Comparison of ENCODE assay signal across 2 cellular contexts in the genomic region with DNA sequence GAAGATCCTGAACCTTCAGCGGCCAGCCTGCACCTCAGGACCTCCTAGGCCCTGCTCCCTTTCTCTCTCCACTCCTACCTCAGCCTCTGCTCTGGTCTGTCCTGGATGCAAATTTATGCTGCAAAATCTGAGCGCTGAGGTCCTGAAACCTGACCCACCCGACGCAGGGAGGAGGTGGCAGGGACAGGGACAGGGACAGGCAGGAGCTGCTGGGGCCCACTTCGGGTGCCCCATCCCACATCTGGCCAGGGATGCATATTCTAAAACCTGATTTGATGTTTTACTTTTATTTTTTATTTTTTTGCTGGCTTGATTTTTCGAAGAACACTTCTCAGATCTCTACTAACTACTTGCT.
TF ChIP-seq lines count a peak whose summit lies in the region.

No MANE protein-coding gene starts in this region.

TF ChIP-seq in SK-N-SH, 30 proteins besides CTCF, POLR2A, EP300 and RAD21:
- TF ChIP-seq, protein P1, sequence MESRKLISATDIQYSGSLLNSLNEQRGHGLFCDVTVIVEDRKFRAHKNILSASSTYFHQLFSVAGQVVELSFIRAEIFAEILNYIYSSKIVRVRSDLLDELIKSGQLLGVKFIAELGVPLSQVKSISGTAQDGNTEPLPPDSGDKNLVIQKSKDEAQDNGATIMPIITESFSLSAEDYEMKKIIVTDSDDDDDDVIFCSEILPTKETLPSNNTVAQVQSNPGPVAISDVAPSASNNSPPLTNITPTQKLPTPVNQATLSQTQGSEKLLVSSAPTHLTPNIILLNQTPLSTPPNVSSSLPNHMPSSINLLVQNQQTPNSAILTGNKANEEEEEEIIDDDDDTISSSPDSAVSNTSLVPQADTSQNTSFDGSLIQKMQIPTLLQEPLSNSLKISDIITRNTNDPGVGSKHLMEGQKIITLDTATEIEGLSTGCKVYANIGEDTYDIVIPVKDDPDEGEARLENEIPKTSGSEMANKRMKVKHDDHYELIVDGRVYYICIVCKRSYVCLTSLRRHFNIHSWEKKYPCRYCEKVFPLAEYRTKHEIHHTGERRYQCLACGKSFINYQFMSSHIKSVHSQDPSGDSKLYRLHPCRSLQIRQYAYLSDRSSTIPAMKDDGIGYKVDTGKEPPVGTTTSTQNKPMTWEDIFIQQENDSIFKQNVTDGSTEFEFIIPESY (IDR thresholded peaks at IDR 0.05; ENCODE audit: borderline replicate concordance, low read depth) = no peak
- TF ChIP-seq MEF2A (IDR thresholded peaks at IDR 0.05; ENCODE audit: borderline replicate concordance, low read depth) (no peak), FOXJ3 (CRISPR knock-in tag; IDR thresholded peaks at IDR 0.05) (no peak), NFIC (IDR thresholded peaks at IDR 0.05; ENCODE audit: borderline replicate concordance) (no peak), GABPA (IDR thresholded peaks at IDR 0.05; ENCODE audit: low read depth) (no peak), JUND (IDR thresholded peaks at IDR 0.05) (no peak), SMC3 (IDR thresholded peaks at IDR 0.05; ENCODE audit: low read depth, low read length) (no peak), ELF1 (IDR thresholded peaks at IDR 0.05) (no peak)
- TF ChIP-seq, protein P2, sequence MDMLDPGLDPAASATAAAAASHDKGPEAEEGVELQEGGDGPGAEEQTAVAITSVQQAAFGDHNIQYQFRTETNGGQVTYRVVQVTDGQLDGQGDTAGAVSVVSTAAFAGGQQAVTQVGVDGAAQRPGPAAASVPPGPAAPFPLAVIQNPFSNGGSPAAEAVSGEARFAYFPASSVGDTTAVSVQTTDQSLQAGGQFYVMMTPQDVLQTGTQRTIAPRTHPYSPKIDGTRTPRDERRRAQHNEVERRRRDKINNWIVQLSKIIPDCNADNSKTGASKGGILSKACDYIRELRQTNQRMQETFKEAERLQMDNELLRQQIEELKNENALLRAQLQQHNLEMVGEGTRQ (IDR thresholded peaks at IDR 0.05; ENCODE audit: borderline replicate concordance, low read depth, low read length) = no peak
- TF ChIP-seq, protein P3, sequence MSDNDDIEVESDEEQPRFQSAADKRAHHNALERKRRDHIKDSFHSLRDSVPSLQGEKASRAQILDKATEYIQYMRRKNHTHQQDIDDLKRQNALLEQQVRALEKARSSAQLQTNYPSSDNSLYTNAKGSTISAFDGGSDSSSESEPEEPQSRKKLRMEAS (IDR thresholded peaks at IDR 0.05; ENCODE audit: low read depth) = no peak

TF ChIP-seq in SK-N-SH treated with all-trans-retinoic acid at 6 μM for 48 hours, 23 proteins besides CTCF, POLR2A, EP300 and RAD21:
- TF ChIP-seq, protein P4, sequence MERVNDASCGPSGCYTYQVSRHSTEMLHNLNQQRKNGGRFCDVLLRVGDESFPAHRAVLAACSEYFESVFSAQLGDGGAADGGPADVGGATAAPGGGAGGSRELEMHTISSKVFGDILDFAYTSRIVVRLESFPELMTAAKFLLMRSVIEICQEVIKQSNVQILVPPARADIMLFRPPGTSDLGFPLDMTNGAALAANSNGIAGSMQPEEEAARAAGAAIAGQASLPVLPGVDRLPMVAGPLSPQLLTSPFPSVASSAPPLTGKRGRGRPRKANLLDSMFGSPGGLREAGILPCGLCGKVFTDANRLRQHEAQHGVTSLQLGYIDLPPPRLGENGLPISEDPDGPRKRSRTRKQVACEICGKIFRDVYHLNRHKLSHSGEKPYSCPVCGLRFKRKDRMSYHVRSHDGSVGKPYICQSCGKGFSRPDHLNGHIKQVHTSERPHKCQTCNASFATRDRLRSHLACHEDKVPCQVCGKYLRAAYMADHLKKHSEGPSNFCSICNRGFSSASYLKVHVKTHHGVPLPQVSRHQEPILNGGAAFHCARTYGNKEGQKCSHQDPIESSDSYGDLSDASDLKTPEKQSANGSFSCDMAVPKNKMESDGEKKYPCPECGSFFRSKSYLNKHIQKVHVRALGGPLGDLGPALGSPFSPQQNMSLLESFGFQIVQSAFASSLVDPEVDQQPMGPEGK (CRISPR knock-in tag; IDR thresholded peaks at IDR 0.05; ENCODE audit: borderline replicate concordance) = no peak
